In the genomic region with DNA sequence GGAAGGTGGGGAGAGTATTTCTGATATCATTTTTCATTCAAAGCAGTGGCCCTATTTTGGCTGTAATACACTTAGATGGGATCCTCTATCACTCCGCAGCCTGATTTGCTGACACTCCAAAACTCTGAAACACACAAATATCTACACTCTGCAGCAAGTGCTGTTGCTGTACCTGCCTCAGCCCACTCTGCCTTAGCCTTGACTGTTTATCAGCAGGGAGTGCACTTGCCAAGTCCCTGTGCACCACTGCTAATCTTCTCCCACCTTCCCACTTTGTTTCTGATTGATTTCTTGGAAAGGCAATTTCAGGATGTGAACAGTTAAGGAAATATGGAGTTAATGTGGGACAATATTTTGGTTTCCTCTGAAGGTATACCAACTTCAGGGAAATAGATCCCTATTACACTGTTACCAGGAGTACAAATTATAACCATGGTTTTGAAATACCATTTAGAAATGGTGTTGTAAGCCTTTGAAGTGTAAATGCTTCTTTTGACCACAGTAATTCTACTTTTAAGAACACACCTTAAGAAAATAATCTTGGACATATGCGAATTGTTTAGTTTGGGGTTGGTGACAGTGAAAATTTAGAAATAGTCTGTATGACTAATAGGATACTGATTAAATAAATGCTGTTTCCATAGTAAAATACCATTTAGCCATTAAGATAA, we compare ENCODE assay signal across 26 cellular contexts.
"Had no signal": no experiment of that assay in that cellular context is flagged by ENCODE, and none has a peak within 500 bp of the region (broad histone marks: within the 10 kb centered on the region; RNA-seq: fewer than 3 reads in every experiment).

No MANE protein-coding gene starts in this region.

- DNase-seq: dermis blood vessel endothelial cell; dorsolateral prefrontal cortex; effector CD4-positive, alpha-beta T cell; effector memory CD4-positive, alpha-beta T cell; foreskin keratinocyte; heart left ventricle; hypothalamus; immature natural killer cell; islet precursor cell; kidney; kidney glomerular epithelial cell; left colon; left ventricle myocardium superior; lower lobe of right lung; mammary epithelial cell; mesendoderm; midbrain; naive thymus-derived CD4-positive, alpha-beta T cell had no signal

- H3K4me1 ChIP-seq: esophagus muscularis mucosa, foreskin keratinocyte, gastroesophageal sphincter, heart left ventricle had no signal

- FAIRE-seq: colon, endothelial cell of umbilical vein, frontal cortex, kidney had no signal

- H3K4me2 ChIP-seq: hepatocyte had no signal

- H3K36me3 ChIP-seq: esophagus muscularis mucosa, gastroesophageal sphincter, heart left ventricle, lower lobe of right lung had no signal

- H3K9me3 ChIP-seq: esophagus muscularis mucosa, gastroesophageal sphincter, heart left ventricle, lower lobe of right lung had no signal

- H3K27me3 ChIP-seq: hepatocyte had no signal

- H3K27ac ChIP-seq: coronary artery, dorsolateral prefrontal cortex, esophagus muscularis mucosa, foreskin keratinocyte, gastroesophageal sphincter, heart left ventricle, hepatocyte, lower lobe of right lung had no signal

- H3K4me3 ChIP-seq: coronary artery, dorsolateral prefrontal cortex, esophagus muscularis mucosa, gastroesophageal sphincter, heart left ventricle, hepatocyte, lower lobe of right lung had no signal

- H2AFZ ChIP-seq: hepatocyte had no signal

- ATAC-seq: foreskin keratinocyte; gastroesophageal sphincter; heart left ventricle; left colon; left lobe of liver; left ventricle myocardium superior; naive thymus-derived CD4-positive, alpha-beta T cell had no signal

- H3K79me2 ChIP-seq: hepatocyte had no signal
